Comparison of ENCODE assay signal across 2 cellular contexts in genomic region chr4:185464184-185464583, GRCh38.
TF ChIP-seq lines count a peak whose summit lies in the region.

No MANE protein-coding gene starts in this region.

TF ChIP-seq in H1, 55 proteins besides CTCF, POLR2A, EP300 and RAD21:
- TF ChIP-seq CHD1 (IDR thresholded peaks at IDR 0.05; ENCODE audit: low read depth, low read length) (no peak), POU5F1 (IDR thresholded peaks at IDR 0.05; ENCODE audit: low read depth, low read length) (no peak), GTF2F1 (IDR thresholded peaks at IDR 0.05; ENCODE audit: borderline replicate concordance, low read depth, low read length) (no peak)

TF ChIP-seq in GM12891, 5 proteins besides CTCF, POLR2A, EP300 and RAD21 (continued from another document):
- no peak for TF ChIP-seq PAX5 (IDR thresholded peaks at IDR 0.05; ENCODE audit: insufficient read depth, low read length, severe bottlenecking)
- TF ChIP-seq POLR2AphosphoS5 (IDR thresholded peaks at IDR 0.05; ENCODE audit: low read depth, low read length), result no peak
- no peak for TF ChIP-seq TAF1 (IDR thresholded peaks at IDR 0.05; ENCODE audit: low read depth, low read length)
- no peak for TF ChIP-seq POU2F2 (IDR thresholded peaks at IDR 0.05; ENCODE audit: low read depth, low read length)
